In genomic region chr3:38482951-38483350, GRCh38 we compare ENCODE assay signal across 37 cellular contexts.
"Had no signal": no experiment of that assay in that cellular context is flagged by ENCODE, and none has a peak within 500 bp of the region (broad histone marks: within the 10 kb centered on the region; RNA-seq: fewer than 3 reads in every experiment).

No MANE protein-coding gene starts in this region.

- DNase-seq: activated B cell treated with CpG ODN at 0.5 μM for 24 hours; activated CD4-positive, alpha-beta memory T cell treated with anti-CD3 and anti-CD28 coated beads for 36 hours; activated CD4-positive, alpha-beta T cell treated with anti-CD3 and anti-CD28 coated beads for 4 hours; activated CD4-positive, alpha-beta T cell treated with anti-CD3 and anti-CD28 coated beads, Interleukin-2, amount 10 ng/mL, durations not matched to agents 24 days and 14 days; activated CD4-positive, alpha-beta T cell treated with anti-CD3 and anti-CD28 coated beads, Interleukin-2, amount 50 U/mL, for 1 hour; activated CD4-positive, alpha-beta T cell treated with anti-CD3 and anti-CD28 coated beads, Interleukin-2, amount 50 U/mL, for 4 hours; activated CD4-positive, CD25-positive, alpha-beta regulatory T cell treated with anti-CD3 and anti-CD28 coated beads, Interleukin-2, amount 50 U/mL, for 72 hours; activated CD8-positive, alpha-beta memory T cell treated with anti-CD3 and anti-CD28 coated beads, Interleukin-2, amount 50 U/mL, for 4 hours; activated CD8-positive, alpha-beta T cell treated with anti-CD3 and anti-CD28 coated beads for 36 hours; activated effector memory CD4-positive, alpha-beta T cell treated with anti-CD3 and anti-CD28 coated beads, Interleukin-2, amount 50 U/mL, for 16 hours; activated gamma-delta T cell treated with Interleukin-2 at 50 U/mL for 16 hours; activated naive CD4-positive, alpha-beta T cell; activated naive CD4-positive, alpha-beta T cell treated with anti-CD3 and anti-CD28 coated beads for 36 hours; activated naive CD4-positive, alpha-beta T cell treated with anti-CD3 and anti-CD28 coated beads, Interleukin-2, amount 50 U/mL, for 16 hours; activated naive CD8-positive, alpha-beta T cell treated with anti-CD3 and anti-CD28 coated beads for 36 hours; activated T-cell treated with anti-CD3 and anti-CD28 coated beads for 4 hours; activated T-cell treated with anti-CD3 and anti-CD28 coated beads, Interleukin-2, amount 50 U/mL, for 1 hour; activated T-cell treated with anti-CD3 and anti-CD28 coated beads, Interleukin-2, amount 50 U/mL, for 4 hours; activated T-cell treated with anti-CD3 and anti-CD28 coated beads, Interleukin-2, amount 50 U/mL, for 72 hours; adrenal gland; amniotic stem cell; aorta; body of pancreas; brain microvascular endothelial cell; central memory CD4-positive, alpha-beta T cell; T-helper 1 cell; T-helper 2 cell; T-helper 9 cell had no signal

- H3K27ac Mint-ChIP-seq: activated B cell treated with CpG ODN at 0.5 μM for 24 hours; activated CD4-positive, alpha-beta memory T cell treated with anti-CD3 and anti-CD28 coated beads for 36 hours; activated CD4-positive, alpha-beta T cell treated with anti-CD3 and anti-CD28 coated beads, Interleukin-2, amount 10 ng/mL, durations not matched to agents 24 days and 14 days; activated CD8-positive, alpha-beta T cell treated with anti-CD3 and anti-CD28 coated beads for 36 hours; activated naive CD4-positive, alpha-beta T cell treated with anti-CD3 and anti-CD28 coated beads for 36 hours; activated naive CD4-positive, alpha-beta T cell treated with anti-CD3 and anti-CD28 coated beads, Interleukin-2, amount 50 U/mL, for 72 hours; activated naive CD8-positive, alpha-beta T cell treated with anti-CD3 and anti-CD28 coated beads for 36 hours; activated T-cell treated with anti-CD3 and anti-CD28 coated beads, Interleukin-2, amount 50 U/mL, for 72 hours; activated T-helper 1 cell treated with anti-CD3 and anti-CD28 coated beads, Interleukin-12 subunit alpha, Interleukin-12 subunit beta, Interleukin-2, Interleukin-4 antibody, amounts not matched to agents 30 ng/mL and 10 ng/mL and 1 ng/mL, durations not matched to agents 14 hours and 24 hours and 36 hours; activated T-helper 17 cell treated with anti-CD3 and anti-CD28 coated beads, Interleukin-2, amount 50 U/mL, for 72 hours; T-helper 1 cell treated with Interleukin-12 subunit alpha and Interleukin-12 subunit beta and Interleukin-4 antibody, amounts not matched to agents 30 μg/mL and 1 μg/mL, for 36 hours; T-helper 2 cell treated with Interferon-gamma antibody and Interleukin-4, amounts not matched to agents 5 μg/mL and 100 μg/mL, for 36 hours had no signal

- H3K4me3 Mint-ChIP-seq: activated B cell treated with CpG ODN at 0.5 μM for 24 hours; activated CD4-positive, alpha-beta memory T cell treated with anti-CD3 and anti-CD28 coated beads for 36 hours; activated CD4-positive, alpha-beta T cell treated with anti-CD3 and anti-CD28 coated beads, Interleukin-2, amount 10 ng/mL, durations not matched to agents 24 days and 14 days; activated CD8-positive, alpha-beta T cell treated with anti-CD3 and anti-CD28 coated beads for 36 hours; activated naive CD4-positive, alpha-beta T cell treated with anti-CD3 and anti-CD28 coated beads for 36 hours; activated naive CD8-positive, alpha-beta T cell treated with anti-CD3 and anti-CD28 coated beads for 36 hours; activated T-cell treated with anti-CD3 and anti-CD28 coated beads, Interleukin-2, amount 50 U/mL, for 4 hours; activated T-cell treated with anti-CD3 and anti-CD28 coated beads, Interleukin-2, amount 50 U/mL, for 72 hours; activated T-helper 1 cell treated with anti-CD3 and anti-CD28 coated beads, Interleukin-12 subunit alpha, Interleukin-12 subunit beta, Interleukin-2, Interleukin-4 antibody, amounts not matched to agents 30 ng/mL and 10 ng/mL and 1 ng/mL, durations not matched to agents 14 hours and 24 hours and 36 hours; activated T-helper 17 cell treated with anti-CD3 and anti-CD28 coated beads, Interleukin-2, amount 50 U/mL, for 72 hours; T-helper 1 cell treated with Interleukin-12 subunit alpha and Interleukin-12 subunit beta and Interleukin-4 antibody, amounts not matched to agents 30 μg/mL and 1 μg/mL, for 36 hours; T-helper 2 cell treated with Interferon-gamma antibody and Interleukin-4, amounts not matched to agents 5 μg/mL and 100 μg/mL, for 36 hours had no signal

- H3K4me3 ChIP-seq: adrenal gland, body of pancreas, breast epithelium had no signal

- H3K27me3 ChIP-seq: adrenal gland, body of pancreas, brain microvascular endothelial cell, breast epithelium had no signal

- H3K27me3 Mint-ChIP-seq: activated B cell treated with CpG ODN at 0.5 μM for 24 hours; activated CD4-positive, alpha-beta memory T cell treated with anti-CD3 and anti-CD28 coated beads for 36 hours; activated CD4-positive, alpha-beta T cell treated with anti-CD3 and anti-CD28 coated beads, Interleukin-2, amount 10 ng/mL, durations not matched to agents 24 days and 14 days; activated CD8-positive, alpha-beta T cell treated with anti-CD3 and anti-CD28 coated beads for 36 hours; activated naive CD8-positive, alpha-beta T cell treated with anti-CD3 and anti-CD28 coated beads for 36 hours; activated T-helper 17 cell treated with anti-CD3 and anti-CD28 coated beads, Interleukin-2, amount 50 U/mL, for 72 hours had no signal

- FAIRE-seq: astrocyte, TTC549 had no signal

- ATAC-seq: activated CD8-positive, alpha-beta T cell treated with anti-CD3 and anti-CD28 coated beads for 36 hours; activated naive CD4-positive, alpha-beta T cell treated with anti-CD3 and anti-CD28 coated beads, Interleukin-2, amount 50 U/mL, for 72 hours; activated T-cell treated with anti-CD3 and anti-CD28 coated beads, Interleukin-2, amount 50 U/mL, for 4 hours; activated T-cell treated with anti-CD3 and anti-CD28 coated beads, Interleukin-2, amount 50 U/mL, for 72 hours; activated T-helper 17 cell treated with anti-CD3 and anti-CD28 coated beads, Interleukin-2, amount 50 U/mL, for 72 hours; body of pancreas had no signal

- H3K9me3 Mint-ChIP-seq: activated B cell treated with CpG ODN at 0.5 μM for 24 hours; activated CD4-positive, alpha-beta memory T cell treated with anti-CD3 and anti-CD28 coated beads for 36 hours; activated CD4-positive, alpha-beta T cell treated with anti-CD3 and anti-CD28 coated beads, Interleukin-2, amount 10 ng/mL, durations not matched to agents 24 days and 14 days; activated CD8-positive, alpha-beta T cell treated with anti-CD3 and anti-CD28 coated beads for 36 hours; activated naive CD4-positive, alpha-beta T cell treated with anti-CD3 and anti-CD28 coated beads for 36 hours; activated naive CD4-positive, alpha-beta T cell treated with anti-CD3 and anti-CD28 coated beads, Interleukin-2, amount 50 U/mL, for 72 hours; activated naive CD8-positive, alpha-beta T cell treated with anti-CD3 and anti-CD28 coated beads for 36 hours; activated T-cell treated with anti-CD3 and anti-CD28 coated beads, Interleukin-2, amount 50 U/mL, for 4 hours; activated T-cell treated with anti-CD3 and anti-CD28 coated beads, Interleukin-2, amount 50 U/mL, for 72 hours; activated T-helper 1 cell treated with anti-CD3 and anti-CD28 coated beads, Interleukin-12 subunit alpha, Interleukin-12 subunit beta, Interleukin-2, Interleukin-4 antibody, amounts not matched to agents 30 ng/mL and 10 ng/mL and 1 ng/mL, durations not matched to agents 14 hours and 24 hours and 36 hours; activated T-helper 17 cell treated with anti-CD3 and anti-CD28 coated beads, Interleukin-2, amount 50 U/mL, for 72 hours; T-helper 1 cell treated with Interleukin-12 subunit alpha and Interleukin-12 subunit beta and Interleukin-4 antibody, amounts not matched to agents 30 μg/mL and 1 μg/mL, for 36 hours; T-helper 2 cell treated with Interferon-gamma antibody and Interleukin-4, amounts not matched to agents 5 μg/mL and 100 μg/mL, for 36 hours had no signal

- H3K27ac ChIP-seq: adrenal gland, body of pancreas, brain microvascular endothelial cell, breast epithelium, VCaP had no signal

- H3K4me1 Mint-ChIP-seq: activated naive CD8-positive, alpha-beta T cell treated with anti-CD3 and anti-CD28 coated beads for 36 hours had no signal

- H3K9me3 ChIP-seq: adrenal gland, body of pancreas, breast epithelium had no signal

- H3K4me1 ChIP-seq: adrenal gland, body of pancreas, breast epithelium had no signal
